In genomic region chr3:120559228-120560061, GRCh38 we compare ENCODE assay signal across 8 cellular contexts. TPM values are rescaled to one million over a fixed set of nuclear protein-coding genes. Genes with fewer than 3 reads are reported as not detected.
DNase-seq lines count a peak whose midpoint lies in the region; ATAC-seq and TF ChIP-seq lines count a peak whose summit lies in the region.

No MANE protein-coding gene starts in this region.

- H3K4me1 ChIP-seq in hepatocyte (ENCODE audit: insufficient read depth): peaks cover 11% of the 10 kb centered on the region

- no peaks in the 10 kb centered on the region for H3K9me3 ChIP-seq in hepatocyte (ENCODE audit: low read depth)

- intact Hi-C loops in sciatic nerve (cut with DNase I): no loop called here

- peak overlapping the region; percentile 48 for H2AFZ ChIP-seq in hepatocyte

- no peaks in the 10 kb centered on the region for H3K79me2 ChIP-seq in hepatocyte

- TF ChIP-seq CTCF in hepatocyte (IDR thresholded peaks at IDR 0.05; ENCODE audit: poor library complexity): no peak

- peak; percentile 45 for DNase-seq in AG20443 (ENCODE audit: low spot score)
- DNase-seq in NCI-H82 (lab: John Stamatoyannopoulos, UW): peak; percentile 92
- DNase-seq in amniotic epithelial cell (ENCODE audit: low read depth): peak; percentile 61
- peak; percentile 30 for DNase-seq in hepatocyte (ENCODE audit: low spot score)
- DNase-seq in sciatic nerve (ENCODE audit: low spot score): peak; percentile 71
- no peak for DNase-seq in retina

- peak overlapping the region; percentile 49 for H3K27ac ChIP-seq in hepatocyte

- H3K4me3 ChIP-seq in hepatocyte: peak overlapping the region; percentile 10

- H4K20me1 ChIP-seq in hepatocyte (ENCODE audit: insufficient read depth, poor library complexity, severe bottlenecking): no peaks in the 10 kb centered on the region

- ATAC-seq in GM18858 (IDR thresholded peaks at IDR 0.05; ENCODE audit: unreplicated experiment) (peak; percentile 16), HG03060 (IDR thresholded peaks at IDR 0.05; ENCODE audit: low read depth, unreplicated experiment) (peak; percentile 16), sciatic nerve (peak; percentile 77)

- no peaks in the 10 kb centered on the region for H3K9me2 ChIP-seq in hepatocyte (replicated peaks; ENCODE audit: insufficient read depth)

- H3K36me3 ChIP-seq in hepatocyte (replicated peaks; ENCODE audit: insufficient read depth, low read depth): no peaks in the 10 kb centered on the region

- peak overlapping the region; percentile 79 for H3K4me2 ChIP-seq in hepatocyte

- no peaks in the 10 kb centered on the region for H3K27me3 ChIP-seq in hepatocyte

- 11% methylated on average over 15 of the region's 15 CpGs for WGBS in hepatocyte (ENCODE audit: low lambda C conversion rate, missing lambda C conversion rate)

RNA-seq across cellular contexts. Expression of gene NDUFB4, which starts 36.7 kb away (rescaled TPM):
- total RNA-seq in hepatocyte (101 and 114 TPM in 2 replicates), sciatic nerve (84.7 TPM)
- 290 and 318 TPM in 2 replicates for polyA plus RNA-seq in hepatocyte

Comparison
In these comparisons a context has a peak if more than half of its experiments do, and no peak if none do; other contexts are left out.
1. ATAC-seq: peak in every context shown above with its lines; median percentile 77 in sciatic nerve; 16 in GM18858; 16 in HG03060.